In genomic region chr9:97501972-97502221, GRCh38 we compare ENCODE assay signal across 7 cellular contexts. TPM values are rescaled to one million over a fixed set of nuclear protein-coding genes. Genes with fewer than 3 reads are reported as not detected.
DNase-seq lines count a peak whose midpoint lies in the region; ATAC-seq, FAIRE-seq and TF ChIP-seq lines count a peak whose summit lies in the region.

No MANE protein-coding gene starts in this region.

- peak; percentile 34 for ATAC-seq in GM19438 (IDR thresholded peaks at IDR 0.05; ENCODE audit: low read depth, unreplicated experiment)
- ATAC-seq in HG03066 (IDR thresholded peaks at IDR 0.05; ENCODE audit: low read depth, unreplicated experiment) = peak; percentile 31
- ATAC-seq in mucosa of descending colon = peak; percentile 3

- no peaks in the 10 kb centered on the region for H3K9me3 ChIP-seq in breast epithelium
- H3K9me3 ChIP-seq in mucosa of descending colon = no peaks in the 10 kb centered on the region

- H3K27ac ChIP-seq in breast epithelium = peak overlapping the region; percentile 42 to 71

- H3K4me1 ChIP-seq in breast epithelium (no peaks in the 10 kb centered on the region), mucosa of descending colon (ENCODE audit: low read depth) (peaks cover 17% of the 10 kb centered on the region)

- TF ChIP-seq POLR2A in breast epithelium (IDR thresholded peaks at IDR 0.05) = no peak

- no peak for TF ChIP-seq CTCF in breast epithelium (IDR thresholded peaks at IDR 0.05)
- TF ChIP-seq CTCF in mucosa of descending colon (IDR thresholded peaks at IDR 0.05) = no peak

- DNase-seq in breast epithelium (ENCODE audit: low spot score in 2 of 2) (no peak), mucosa of descending colon (no peak), GM19239 (ENCODE audit: insufficient read length, low spot score) (no peak), NCI-H2081 treated with DMSO at 0.1 percent for 48 hours (lab: John Stamatoyannopoulos, UW) (no peak), DMS 273 treated with DMSO at 0.1 percent for 48 hours (lab: John Stamatoyannopoulos, UW) (no peak)

- FAIRE-seq in GM19239 (lab: Jason Lieb, UNC) = no peak

- intact Hi-C loops in breast epithelium (cut with DNase I; ENCODE audit: low total_unique reads) = no loop called here
- intact Hi-C loops in mucosa of descending colon (cut with DNase I, micrococcal nuclease) = no loop called here

- no peaks in the 10 kb centered on the region for H3K36me3 ChIP-seq in breast epithelium
- H3K36me3 ChIP-seq in mucosa of descending colon (ENCODE audit: low read depth) = no peaks in the 10 kb centered on the region

- no peaks in the 10 kb centered on the region for H3K27me3 ChIP-seq in breast epithelium

- H3K4me3 ChIP-seq in breast epithelium (peak overlapping the region; percentile 66 to 81 (median 76)), mucosa of descending colon (peak overlapping the region; percentile 28)

RNA-seq across cellular contexts. Expression of gene TMOD1, which starts 0.4 kb away (rescaled TPM):
- total RNA-seq in breast epithelium (10 to 100 TPM; 10.4 to 15.4 (median 13.9) TPM), mucosa of descending colon (10 to 100 TPM in 1 of 3 donors, 1 to 10 TPM in 2; 2.6 to 36.0 (median 3.9) TPM)
